In the genomic region with DNA sequence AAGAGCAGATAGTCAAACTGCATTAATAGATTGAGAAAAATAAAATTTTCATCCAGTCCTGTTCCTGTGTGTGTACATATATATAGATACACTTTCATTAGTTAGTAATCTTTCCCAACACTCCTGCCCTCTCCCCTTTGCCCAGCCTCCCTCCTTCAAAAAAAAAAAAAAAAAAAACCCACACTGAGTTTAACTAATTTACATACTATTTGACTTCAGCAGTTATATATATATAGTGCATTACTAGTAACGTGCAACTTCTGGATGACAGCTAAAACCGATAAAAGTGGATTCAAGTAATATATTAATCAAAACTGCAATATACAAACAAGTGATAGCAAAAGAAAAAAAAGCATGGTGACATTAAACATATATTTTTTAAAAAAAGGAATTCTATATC, we compare ENCODE assay signal across 9 cellular contexts. TPM values are rescaled to one million over a fixed set of nuclear protein-coding genes. Genes with fewer than 3 reads are reported as not detected.
DNase-seq lines count a peak whose midpoint lies in the region; ATAC-seq and TF ChIP-seq lines count a peak whose summit lies in the region.
"Had no signal": no experiment of that assay in that cellular context is flagged by ENCODE, and none has a peak within 500 bp of the region (broad histone marks: within the 10 kb centered on the region; RNA-seq: fewer than 3 reads in every experiment).

No MANE protein-coding gene starts in this region.

- TF ChIP-seq POLR2A in adrenal gland (IDR thresholded peaks at IDR 0.05) (no peak), sigmoid colon (IDR thresholded peaks at IDR 0.05) (no peak)

- no peaks in the 10 kb centered on the region for H3K9me2 ChIP-seq in GM23248 (ENCODE audit: insufficient read depth)
- no peaks in the 10 kb centered on the region for H3K9me2 ChIP-seq in hepatocyte (replicated peaks; ENCODE audit: insufficient read depth)

- H3K4me3 ChIP-seq in GM23248 (peak overlapping the region; percentile 93), adrenal gland (peak overlapping the region in 2 of 4 donors; percentile 44 to 93), hepatocyte (peak overlapping the region; percentile 86), sigmoid colon (peak overlapping the region; percentile 57 to 87 (median 76))

- H3K9ac ChIP-seq in GM23248 = peak overlapping the region; percentile 81

- no peak for TF ChIP-seq EP300 in sigmoid colon (IDR thresholded peaks at IDR 0.05)

- H3K4me1 ChIP-seq in GM23248 (ENCODE audit: insufficient read depth) (peaks cover 20% of the 10 kb centered on the region), adrenal gland (replicated peaks in 1 of 2) (peaks cover 9 to 22% of the 10 kb centered on the region in 2 donors), hepatocyte (ENCODE audit: insufficient read depth) (no peaks in the 10 kb centered on the region), sigmoid colon (peaks cover 0 to 31% (median 6%) of the 10 kb centered on the region in 4 donors)

- peak overlapping the region; percentile 93 for H2AFZ ChIP-seq in GM23248
- no peak overlapping the region for H2AFZ ChIP-seq in hepatocyte

- no peaks in the 10 kb centered on the region for H3K36me3 ChIP-seq in GM23248 (ENCODE audit: low read depth)
- no peaks in the 10 kb centered on the region for H3K36me3 ChIP-seq in adrenal gland (replicated peaks in 1 of 2)
- H3K36me3 ChIP-seq in hepatocyte (replicated peaks; ENCODE audit: insufficient read depth, low read depth) = no peaks in the 10 kb centered on the region
- H3K36me3 ChIP-seq in sigmoid colon = no peaks in the 10 kb centered on the region

- intact Hi-C loops in adrenal gland (cut with DNase I) (no loop called here), sigmoid colon (cut with DNase I) (loop anchor here (5.0 kb wide), 1 partner anchor 42 kb away; no protein-coding TSS in a partner anchor)

- TF ChIP-seq CTCF in adrenal gland (IDR thresholded peaks at IDR 0.05) = no peak
- no peak for TF ChIP-seq CTCF in hepatocyte (IDR thresholded peaks at IDR 0.05; ENCODE audit: poor library complexity)
- TF ChIP-seq CTCF in sigmoid colon (IDR thresholded peaks at IDR 0.05) = no peak

- WGBS in GM23248 (ENCODE audit: low coverage in 1 of 2, low lambda C conversion rate in 2 of 2, missing lambda C conversion rate in 2 of 2), 2 experiments = 22 to 24% methylated on average over 2 of the region's 2 CpGs
- 31 to 48% (median 35%) methylated on average over 2 of the region's 2 CpGs for WGBS in adrenal gland, 4 donors
- WGBS in hepatocyte (ENCODE audit: low lambda C conversion rate, missing lambda C conversion rate) = 22% methylated on average over 2 of the region's 2 CpGs
- 16 to 46% methylated on average over 2 of the region's 2 CpGs for WGBS in sigmoid colon, 2 donors

- H3K9me3 ChIP-seq in GM23248 (ENCODE audit: low read depth) = no peaks in the 10 kb centered on the region
- H3K9me3 ChIP-seq in adrenal gland (replicated peaks in 1 of 3) = no peaks in the 10 kb centered on the region
- H3K9me3 ChIP-seq in hepatocyte (ENCODE audit: low read depth) = no peaks in the 10 kb centered on the region
- H3K9me3 ChIP-seq in sigmoid colon = no peaks in the 10 kb centered on the region

- H3K4me2 ChIP-seq in GM23248 (ENCODE audit: unreplicated experiment) = peak overlapping the region; percentile 97
- peak overlapping the region; percentile 93 for H3K4me2 ChIP-seq in hepatocyte

- ATAC-seq in HG03039 (IDR thresholded peaks at IDR 0.05; ENCODE audit: unreplicated experiment) (no peak), HG03432 (IDR thresholded peaks at IDR 0.05; ENCODE audit: unreplicated experiment) (no peak)
- ATAC-seq: naive thymus-derived CD4-positive, alpha-beta T cell had no signal

- no peaks in the 10 kb centered on the region for H3K27me3 ChIP-seq in GM23248 (replicated peaks; ENCODE audit: insufficient read depth)
- H3K27me3 ChIP-seq in adrenal gland = no peaks in the 10 kb centered on the region
- H3K27me3 ChIP-seq in hepatocyte = no peaks in the 10 kb centered on the region
- H3K27me3 ChIP-seq in sigmoid colon = no peaks in the 10 kb centered on the region

- H4K20me1 ChIP-seq in GM23248 (ENCODE audit: insufficient read depth) (no peaks in the 10 kb centered on the region), hepatocyte (ENCODE audit: insufficient read depth, poor library complexity, severe bottlenecking) (no peaks in the 10 kb centered on the region)

- H3K79me2 ChIP-seq in GM23248 (ENCODE audit: insufficient read depth) (peaks cover 57% of the 10 kb centered on the region), hepatocyte (peaks cover 41% of the 10 kb centered on the region)

- H3F3A ChIP-seq in GM23248 (ENCODE audit: insufficient read depth) = peaks cover 8% of the 10 kb centered on the region; the same call in 1 of the 2 replicates

- H3K27ac ChIP-seq in GM23248 = peak overlapping the region; percentile 80
- peak overlapping the region in 4 of 5 donors; percentile 11 to 98 (median 76) for H3K27ac ChIP-seq in adrenal gland
- H3K27ac ChIP-seq in hepatocyte = no peak overlapping the region
- H3K27ac ChIP-seq in sigmoid colon = peak overlapping the region; percentile 91 to 96 (median 92)

- in situ Hi-C loops in GM23248 (cut with MboI) = no loop called here

- peak; percentile 25 for DNase-seq in GM23248
- no peak for DNase-seq in adrenal gland
- no peak for DNase-seq in hepatocyte (ENCODE audit: low spot score)
- DNase-seq in sigmoid colon = no peak
- no peak for DNase-seq in UCSD-AML1 (lab: John Stamatoyannopoulos, UW; ENCODE audit: unreplicated experiment)
- no peak for DNase-seq in amniotic stem cell (lab: John Stamatoyannopoulos, UW)
- DNase-seq: naive thymus-derived CD4-positive, alpha-beta T cell had no signal

RNA-seq across cellular contexts. Expression of a gene that starts 1.4 kb away (rescaled TPM):
- 0.51 and 0.76 TPM in 2 replicates for total RNA-seq in GM23248 (2014; rRNA removed; shearing (Covaris generic))
- polyA plus RNA-seq in GM23248 (2016; fragmentation: Nextera tagmentation; extraction: Ambion mirVana) (1.8 and 2.6 TPM in 2 replicates), adrenal gland (1 to 10 TPM; 1.7 to 5.4 (median 4.1) TPM), hepatocyte (1.4 TPM in 2 replicates), sigmoid colon (under 1 TPM in 2 of 3 donors, not detected in 1; under 0.01 to 0.60 TPM)
- total RNA-seq in adrenal gland (10 to 100 TPM in 2 of 8 donors, 1 to 10 TPM in 6; 1.1 to 10.8 (median 6.7) TPM), hepatocyte (4.5 and 6.0 TPM in 2 replicates), sigmoid colon (1 to 10 TPM; 2.9 to 8.0 (median 5.9) TPM)
- polyA plus RNA-seq: naive thymus-derived CD4-positive, alpha-beta T cell had no signal
